In genomic region chr20:52311209-52311794, GRCh38 we compare ENCODE assay signal across 9 cellular contexts.
"Had no signal": no experiment of that assay in that cellular context is flagged by ENCODE, and none has a peak within 500 bp of the region (broad histone marks: within the 10 kb centered on the region; RNA-seq: fewer than 3 reads in every experiment).

No MANE protein-coding gene starts in this region.

- H3K27ac Mint-ChIP-seq: activated CD8-positive, alpha-beta memory T cell treated with anti-CD3 and anti-CD28 coated beads, Interleukin-2, amount 10 ng/mL, durations not matched to agents 7 days and 5 days; activated T-cell treated with anti-CD3 and anti-CD28 coated beads, Interleukin-2, amount 50 U/mL, for 24 hours; activated T-helper 1 cell treated with anti-CD3 and anti-CD28 coated beads, Interleukin-12 subunit alpha, Interleukin-12 subunit beta, Interleukin-2, Interleukin-4 antibody, amounts not matched to agents 30 ng/mL and 10 ng/mL and 1 ng/mL, durations not matched to agents 14 hours and 24 hours and 36 hours had no signal

- DNase-seq: activated T-cell treated with anti-CD3 and anti-CD28 coated beads, Interleukin-2, amount 50 U/mL, for 24 hours; aorta had no signal

- H3K4me3 Mint-ChIP-seq: activated CD8-positive, alpha-beta memory T cell treated with anti-CD3 and anti-CD28 coated beads, Interleukin-2, amount 10 ng/mL, durations not matched to agents 7 days and 5 days; activated naive CD4-positive, alpha-beta T cell treated with anti-CD3 and anti-CD28 coated beads, Interleukin-2, amount 50 U/mL, for 24 hours; activated T-cell treated with anti-CD3 and anti-CD28 coated beads, Interleukin-2, amount 50 U/mL, for 24 hours; activated T-helper 1 cell treated with anti-CD3 and anti-CD28 coated beads, Interleukin-12 subunit alpha, Interleukin-12 subunit beta, Interleukin-2, Interleukin-4 antibody, amounts not matched to agents 30 ng/mL and 10 ng/mL and 1 ng/mL, durations not matched to agents 14 hours and 24 hours and 36 hours had no signal

- H3K27me3 Mint-ChIP-seq: activated naive CD4-positive, alpha-beta T cell treated with anti-CD3 and anti-CD28 coated beads, Interleukin-2, amount 50 U/mL, for 24 hours; activated T-cell treated with anti-CD3 and anti-CD28 coated beads, Interleukin-2, amount 50 U/mL, for 24 hours had no signal

- H3K4me1 ChIP-seq: breast epithelium had no signal

- H3K36me3 Mint-ChIP-seq: activated CD8-positive, alpha-beta memory T cell treated with anti-CD3 and anti-CD28 coated beads, Interleukin-2, amount 10 ng/mL, durations not matched to agents 7 days and 5 days; activated naive CD4-positive, alpha-beta T cell treated with anti-CD3 and anti-CD28 coated beads, Interleukin-2, amount 50 U/mL, for 24 hours had no signal

- H3K9me3 Mint-ChIP-seq: activated naive CD4-positive, alpha-beta T cell treated with anti-CD3 and anti-CD28 coated beads, Interleukin-2, amount 50 U/mL, for 24 hours; activated T-cell treated with anti-CD3 and anti-CD28 coated beads, Interleukin-2, amount 50 U/mL, for 24 hours; activated T-helper 1 cell treated with anti-CD3 and anti-CD28 coated beads, Interleukin-12 subunit alpha, Interleukin-12 subunit beta, Interleukin-2, Interleukin-4 antibody, amounts not matched to agents 30 ng/mL and 10 ng/mL and 1 ng/mL, durations not matched to agents 14 hours and 24 hours and 36 hours had no signal

- H3K27ac ChIP-seq: breast epithelium, SK-N-MC, VCaP had no signal

- H3K36me3 ChIP-seq: breast epithelium, MG63 had no signal

- H3K27me3 ChIP-seq: breast epithelium had no signal

- H3K4me3 ChIP-seq: breast epithelium, MG63, SK-N-MC had no signal

- H3K9me3 ChIP-seq: breast epithelium, MG63 had no signal
